In the genomic region with DNA sequence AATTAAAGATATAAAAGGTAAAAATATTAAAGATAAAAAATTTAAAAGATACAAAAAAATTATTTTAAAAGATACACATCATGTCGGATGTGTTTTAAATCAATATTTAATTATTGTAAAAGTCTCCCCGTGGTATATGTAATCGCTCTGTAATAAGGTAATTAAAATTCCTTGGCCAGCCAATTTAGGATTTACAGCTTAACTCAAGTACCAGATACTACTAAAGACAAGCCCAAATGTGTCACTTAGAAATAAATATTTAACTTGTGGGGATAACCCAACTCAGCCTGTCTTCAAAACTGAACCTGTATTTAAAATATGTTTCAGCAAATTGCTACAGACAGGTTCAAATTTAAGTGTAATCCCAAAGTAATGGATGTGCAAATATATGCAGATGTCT, we compare ENCODE assay signal across 16 cellular contexts. TPM values are rescaled to one million over a fixed set of nuclear protein-coding genes. Genes with fewer than 3 reads are reported as not detected.
"Had no signal": no experiment of that assay in that cellular context is flagged by ENCODE, and none has a peak within 500 bp of the region (broad histone marks: within the 10 kb centered on the region; RNA-seq: fewer than 3 reads in every experiment).

No MANE protein-coding gene starts in this region.

- H3K36me3 Mint-ChIP-seq: activated CD8-positive, alpha-beta memory T cell treated with anti-CD3 and anti-CD28 coated beads, Interleukin-2, amount 10 ng/mL, durations not matched to agents 7 days and 5 days had no signal

- FAIRE-seq: keratinocyte had no signal

- H3K4me3 ChIP-seq: esophagus muscularis mucosa, tibial nerve had no signal

- H3K4me3 Mint-ChIP-seq: activated CD4-positive, alpha-beta memory T cell treated with anti-CD3 and anti-CD28 coated beads for 36 hours; activated CD4-positive, alpha-beta T cell treated with anti-CD3 and anti-CD28 coated beads for 36 hours; activated CD8-positive, alpha-beta memory T cell treated with anti-CD3 and anti-CD28 coated beads, Interleukin-2, amount 10 ng/mL, durations not matched to agents 7 days and 5 days; memory B cell; naive thymus-derived CD8-positive, alpha-beta T cell; stimulated activated memory B cell treated with anti-CD40 and anti-IgM and Interleukin-4, amounts not matched to agents 10 μg/mL and 1 μg/mL and 100 μg/mL, for 72 hours had no signal

- ATAC-seq: activated CD4-positive, alpha-beta T cell treated with anti-CD3 and anti-CD28 coated beads for 36 hours; activated CD8-positive, alpha-beta memory T cell treated with anti-CD3 and anti-CD28 coated beads, Interleukin-2, amount 10 ng/mL, durations not matched to agents 7 days and 5 days; left ventricle myocardium superior; naive thymus-derived CD8-positive, alpha-beta T cell; stimulated activated memory B cell treated with anti-CD40 and anti-IgM and Interleukin-4, amounts not matched to agents 10 μg/mL and 1 μg/mL and 100 μg/mL, for 72 hours had no signal

- H3K9me3 ChIP-seq: esophagus muscularis mucosa, tibial nerve had no signal

- H3K4me1 ChIP-seq: tibial nerve had no signal

- H3K27ac ChIP-seq: esophagus muscularis mucosa, tibial nerve, WERI-Rb-1 had no signal

- H3K9me3 Mint-ChIP-seq: activated CD4-positive, alpha-beta memory T cell treated with anti-CD3 and anti-CD28 coated beads for 36 hours; memory B cell; naive thymus-derived CD8-positive, alpha-beta T cell; stimulated activated memory B cell treated with anti-CD40 and anti-IgM and Interleukin-4, amounts not matched to agents 10 μg/mL and 1 μg/mL and 100 μg/mL, for 72 hours had no signal

- H3K27me3 ChIP-seq: esophagus muscularis mucosa, tibial nerve had no signal

- H3K36me3 ChIP-seq: esophagus muscularis mucosa, tibial nerve, WERI-Rb-1 had no signal

- DNase-seq: activated CD4-positive, alpha-beta memory T cell treated with anti-CD3 and anti-CD28 coated beads for 36 hours; activated CD4-positive, alpha-beta T cell treated with anti-CD3 and anti-CD28 coated beads for 36 hours; activated CD8-positive, alpha-beta memory T cell treated with anti-CD3 and anti-CD28 coated beads, Interleukin-2, amount 10 ng/mL, durations not matched to agents 7 days and 5 days; activated effector memory CD4-positive, alpha-beta T cell treated with Interleukin-2 at 50 U/mL for 16 hours; activated naive CD4-positive, alpha-beta T cell treated with anti-CD3 and anti-CD28 coated beads, Interleukin-2, amount 50 U/mL, for 16 hours; activated T-cell treated with anti-CD3 and anti-CD28 coated beads, Interleukin-2, amount 50 U/mL, for 1 hour; left ventricle myocardium superior; naive thymus-derived CD8-positive, alpha-beta T cell; retina; stimulated activated CD4-positive, alpha-beta T cell treated with anti-CD3 and anti-CD28 coated beads, Interleukin-2, amount 100 ng/mL, for 48 hours; WERI-Rb-1 had no signal

- H3K27me3 Mint-ChIP-seq: activated CD4-positive, alpha-beta memory T cell treated with anti-CD3 and anti-CD28 coated beads for 36 hours; activated CD4-positive, alpha-beta T cell treated with anti-CD3 and anti-CD28 coated beads for 36 hours; activated CD8-positive, alpha-beta memory T cell treated with anti-CD3 and anti-CD28 coated beads, Interleukin-2, amount 10 ng/mL, durations not matched to agents 7 days and 5 days; memory B cell; naive thymus-derived CD8-positive, alpha-beta T cell; stimulated activated memory B cell treated with anti-CD40 and anti-IgM and Interleukin-4, amounts not matched to agents 10 μg/mL and 1 μg/mL and 100 μg/mL, for 72 hours had no signal

RNA-seq across cellular contexts. Expression of a gene that starts 56.0 kb away (rescaled TPM):
- total RNA-seq: naive thymus-derived CD8-positive, alpha-beta T cell had no signal
- polyA plus RNA-seq: keratinocyte had no signal
